In genomic region chr4:111854494-111855087, GRCh38 we compare ENCODE assay signal across 9 cellular contexts.
A peak's percentile ranks its signal among the peaks of the same experiment; 100 is the strongest.
DNase-seq lines count a peak whose midpoint lies in the region; ATAC-seq and TF ChIP-seq lines count a peak whose summit lies in the region.
"Had no signal": no experiment of that assay in that cellular context is flagged by ENCODE, and none has a peak within 500 bp of the region (broad histone marks: within the 10 kb centered on the region; RNA-seq: fewer than 3 reads in every experiment).

No MANE protein-coding gene starts in this region.

- no peaks in the 10 kb centered on the region for H3K36me3 Mint-ChIP-seq in MCF 10A (ENCODE audit: insufficient read depth, unreplicated experiment)
- H3K36me3 Mint-ChIP-seq in naive thymus-derived CD4-positive, alpha-beta T cell: no peaks in the 10 kb centered on the region

- no peaks in the 10 kb centered on the region for H3K4me1 Mint-ChIP-seq in MCF 10A (ENCODE audit: insufficient read depth, unreplicated experiment)
- no peaks in the 10 kb centered on the region for H3K4me1 Mint-ChIP-seq in naive thymus-derived CD4-positive, alpha-beta T cell

- WGBS in lung, 2 donors: 1 to 2% methylated on average over 1 of the region's 1 CpG

- no peak overlapping the region for H3K4me3 Mint-ChIP-seq in MCF 10A (ENCODE audit: unreplicated experiment)
- H3K4me3 Mint-ChIP-seq in naive thymus-derived CD4-positive, alpha-beta T cell: no peak overlapping the region

- CTCF ChIA-PET in GM10248 (lab: Yijun Ruan, JAX): interaction anchor here (0.8 to 2.7 kb wide), 19 partner anchors 9 to 222 kb away, joined by 3 to 15 read pairs (median 4); no protein-coding TSS in a partner anchor
- CTCF ChIA-PET in MCF 10A (lab: Yijun Ruan, JAX): interaction anchor here (0.6 to 3.5 kb wide), 54 partner anchors 8 to 1912 kb away, joined by 3 to 39 read pairs (median 4); no protein-coding TSS in a partner anchor
- CTCF ChIA-PET in naive thymus-derived CD4-positive, alpha-beta T cell (lab: Charles Lee): no interaction called here

- H3K27ac Mint-ChIP-seq in MCF 10A (ENCODE audit: low read depth, unreplicated experiment): no peak overlapping the region
- no peak overlapping the region for H3K27ac Mint-ChIP-seq in naive thymus-derived CD4-positive, alpha-beta T cell

- no peaks in the 10 kb centered on the region for H3K9me3 ChIP-seq in lung (ENCODE audit: control insufficient read depth in 2 of 2, insufficient read depth in 1 of 2, low read length in 1 of 2)
- no peaks in the 10 kb centered on the region for H3K9me3 ChIP-seq in naive thymus-derived CD4-positive, alpha-beta T cell (ENCODE audit: control insufficient read depth in 2 of 3, low read length in 3 of 3)

- H3K27ac ChIP-seq in 22Rv1: no peak overlapping the region
- H3K27ac ChIP-seq in lung (ENCODE audit: low read depth in 1 of 2, low read length in 1 of 2): no peak overlapping the region
- H3K27ac ChIP-seq in naive thymus-derived CD4-positive, alpha-beta T cell (ENCODE audit: low read depth, low read length): no peak overlapping the region
- H3K27ac ChIP-seq: epithelial cell of prostate had no signal

- DNase-seq in GM10248 (ENCODE audit: extremely low spot score): peak; percentile 7
- DNase-seq in NCI-H345 treated with DMSO at 0.1 percent for 48 hours (lab: John Stamatoyannopoulos, UW; ENCODE audit: unreplicated experiment): peak; percentile 20
- peak; percentile 50 for DNase-seq in MCF 10A (ENCODE audit: unreplicated experiment)
- no peak for DNase-seq in lung (ENCODE audit: low spot score)
- no peak for DNase-seq in naive thymus-derived CD4-positive, alpha-beta T cell
- DNase-seq in DMS79 treated with DMSO at 0.1 percent for 48 hours (lab: John Stamatoyannopoulos, UW): no peak

- BruUV-seq in MCF 10A (replicated peaks; lab: Mats Ljungman, UMichigan): no TSS peak

- POLR2A ChIA-PET in GM10248 (lab: Yijun Ruan, JAX) (no interaction called here), MCF 10A (lab: Yijun Ruan, JAX) (interaction anchor here (0.8 kb wide), 1 partner anchor 213 kb away, joined by 3 read pairs; no protein-coding TSS in a partner anchor)
- POLR2A ChIA-PET in naive thymus-derived CD4-positive, alpha-beta T cell (lab: Charles Lee): no interaction called here

- no peak overlapping the region for H3K4me3 ChIP-seq in lung
- no peak overlapping the region for H3K4me3 ChIP-seq in naive thymus-derived CD4-positive, alpha-beta T cell (ENCODE audit: low read length)

- no peaks in the 10 kb centered on the region for H3K27me3 ChIP-seq in lung (ENCODE audit: control insufficient read depth, insufficient read depth)
- no peaks in the 10 kb centered on the region for H3K27me3 ChIP-seq in naive thymus-derived CD4-positive, alpha-beta T cell (ENCODE audit: control insufficient read depth in 2 of 2, insufficient read depth in 2 of 2, low read length in 2 of 2)

- H3K4me1 ChIP-seq in lung (ENCODE audit: control insufficient read depth in 2 of 2, insufficient read depth in 2 of 2, low read length in 2 of 2): no peaks in the 10 kb centered on the region
- H3K4me1 ChIP-seq in naive thymus-derived CD4-positive, alpha-beta T cell (ENCODE audit: control insufficient read depth in 2 of 2, insufficient read depth in 2 of 2, low read length in 2 of 2): no peaks in the 10 kb centered on the region

- peaks cover 41% of the 10 kb centered on the region for H3K27me3 Mint-ChIP-seq in MCF 10A (ENCODE audit: insufficient read depth, unreplicated experiment)
- H3K27me3 Mint-ChIP-seq in naive thymus-derived CD4-positive, alpha-beta T cell: no peaks in the 10 kb centered on the region

- peak; percentile 87 for TF ChIP-seq CTCF in 22Rv1 (IDR thresholded peaks at IDR 0.05)
- TF ChIP-seq CTCF in GM10248 (IDR thresholded peaks at IDR 0.05; ENCODE audit: control extremely low read depth, extremely low read depth, low read depth, missing control alignments): peak; percentile 63
- TF ChIP-seq CTCF in MCF 10A (IDR thresholded peaks at IDR 0.05; ENCODE audit: unreplicated experiment): peak; percentile 68
- TF ChIP-seq CTCF in lung (IDR thresholded peaks at IDR 0.05; ENCODE audit: control extremely low read depth, extremely low read depth): peak; percentile 19

- H3K36me3 ChIP-seq in lung (ENCODE audit: control insufficient read depth in 2 of 2, insufficient read depth in 2 of 2, low read length in 2 of 2): no peaks in the 10 kb centered on the region
- H3K36me3 ChIP-seq in naive thymus-derived CD4-positive, alpha-beta T cell (ENCODE audit: control insufficient read depth in 2 of 3, insufficient read depth in 3 of 3, low read length in 3 of 3): no peaks in the 10 kb centered on the region

- ATAC-seq in HG02678 (IDR thresholded peaks at IDR 0.05; ENCODE audit: unreplicated experiment): peak; percentile 83
- ATAC-seq in lung (ENCODE audit: insufficient read depth, low FRiP score): no peak
- no peak for ATAC-seq in naive thymus-derived CD4-positive, alpha-beta T cell

- H3K9me3 Mint-ChIP-seq in MCF 10A (ENCODE audit: unreplicated experiment): no peaks in the 10 kb centered on the region
- H3K9me3 Mint-ChIP-seq in naive thymus-derived CD4-positive, alpha-beta T cell: peaks cover 0 to 6% (median 0%) of the 10 kb centered on the region in 11 donors

- intact Hi-C loops in MCF 10A (cut with micrococcal nuclease): loop anchor here (1.0 to 2.0 kb wide), 4 partner anchors 83 to 718 kb away; no protein-coding TSS in a partner anchor
- intact Hi-C loops in naive thymus-derived CD4-positive, alpha-beta T cell (cut with micrococcal nuclease): loop anchor here in 1 of 2 donors (2.0 to 5.0 kb wide), 2 partner anchors 212 to 1857 kb away; no protein-coding TSS in a partner anchor

Comparison
In these comparisons a context has a peak if more than half of its experiments do, and no peak if none do; other contexts are left out.
1. CTCF ChIP-seq: peak in every context shown above with its lines; median percentile 87 in 22Rv1; 68 in MCF 10A; 63 in GM10248; 19 in lung.
2. DNase-seq: peak in GM10248 (single experiment), NCI-H345 treated with DMSO at 0.1 percent for 48 hours (single experiment) and MCF 10A (single experiment); none in lung (single experiment), naive thymus-derived CD4-positive, alpha-beta T cell (0 of 9) and DMS79 treated with DMSO at 0.1 percent for 48 hours (single experiment).